ENCODE assay signal across 11 cellular contexts in the genomic region with DNA sequence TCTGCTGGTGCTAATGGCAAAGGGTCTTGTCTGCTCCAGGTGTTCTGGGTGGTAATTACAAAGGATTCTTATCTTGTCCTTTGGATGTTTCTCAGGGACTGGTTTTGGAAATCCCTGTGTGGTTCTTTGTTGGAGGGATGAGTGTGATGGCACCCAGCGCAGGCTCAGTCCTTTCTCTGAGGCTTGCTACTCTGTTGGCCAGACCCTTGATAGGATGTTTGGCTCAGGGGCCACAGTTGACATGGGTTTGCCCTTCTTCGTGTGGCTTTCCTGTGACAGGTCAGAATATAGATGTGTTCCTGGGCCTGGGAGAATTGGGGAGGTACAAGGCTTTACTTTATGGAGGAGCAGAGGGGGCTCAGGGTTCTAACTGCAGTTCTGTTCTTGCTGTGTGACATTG. TPM values are rescaled to one million over a fixed set of nuclear protein-coding genes. Genes with fewer than 3 reads are reported as not detected.
A peak's percentile ranks its signal among the peaks of the same experiment; 100 is the strongest.
DNase-seq lines count a peak whose midpoint lies in the region; ATAC-seq, FAIRE-seq and TF ChIP-seq lines count a peak whose summit lies in the region.
"Had no signal": no experiment of that assay in that cellular context is flagged by ENCODE, and none has a peak within 500 bp of the region (broad histone marks: within the 10 kb centered on the region; RNA-seq: fewer than 3 reads in every experiment).

No MANE protein-coding gene starts in this region.

- H3K4me1 ChIP-seq in cardiac muscle cell (ENCODE audit: low read depth), result peaks cover 56% of the 10 kb centered on the region
- H3K4me1 ChIP-seq in esophagus squamous epithelium, result peaks cover 8 to 100% (median 61%) of the 10 kb centered on the region in 3 donors
- H3K4me1 ChIP-seq in osteoblast (ENCODE audit: insufficient read depth, low read length), result peaks cover 78% of the 10 kb centered on the region
- peaks cover 73% of the 10 kb centered on the region for H3K4me1 ChIP-seq in upper lobe of right lung

- H3K27ac ChIP-seq in cardiac muscle cell (no peak overlapping the region), esophagus squamous epithelium (peak overlapping the region in 3 of 4 donors; percentile 80 to 90 (median 85)), osteoblast (ENCODE audit: low read depth, low read length) (no peak overlapping the region), upper lobe of right lung (peak overlapping the region; percentile 58)

- H3K4me3 ChIP-seq in cardiac muscle cell (peak overlapping the region; percentile 17), esophagus squamous epithelium (peak overlapping the region; percentile 4 to 89 (median 72)), osteoblast (ENCODE audit: insufficient read depth, low read length) (peak overlapping the region; percentile 89), upper lobe of right lung (peak overlapping the region; percentile 76)

- no peaks in the 10 kb centered on the region for H3K9me3 ChIP-seq in cardiac muscle cell (ENCODE audit: low read depth)
- H3K9me3 ChIP-seq in esophagus squamous epithelium, result no peaks in the 10 kb centered on the region
- no peaks in the 10 kb centered on the region for H3K9me3 ChIP-seq in osteoblast (ENCODE audit: low read depth, low read length)
- H3K9me3 ChIP-seq in upper lobe of right lung, result no peaks in the 10 kb centered on the region

- peak overlapping the region; percentile 90 for H3K4me2 ChIP-seq in osteoblast (ENCODE audit: insufficient read depth, low read length)

- H3K36me3 ChIP-seq in cardiac muscle cell (peaks cover 5% of the 10 kb centered on the region), esophagus squamous epithelium (no peaks in the 10 kb centered on the region), osteoblast (ENCODE audit: insufficient read depth, low read length) (peaks cover 23% of the 10 kb centered on the region), upper lobe of right lung (no peaks in the 10 kb centered on the region)

- no peak for FAIRE-seq in urothelium cell line (lab: Jason Lieb, UNC)

- no peak overlapping the region for H2AFZ ChIP-seq in osteoblast (ENCODE audit: low read length)

- ATAC-seq in left ventricle myocardium superior, result no peak
- ATAC-seq in upper lobe of right lung, result no peak
- ATAC-seq: activated T-helper 17 cell treated with anti-CD3 and anti-CD28 coated beads, Interleukin-2, amount 50 U/mL, for 72 hours had no signal

- intact Hi-C loops in left ventricle myocardium superior (cut with micrococcal nuclease) (no loop called here), esophagus squamous epithelium (cut with DNase I) (no loop called here), upper lobe of right lung (cut with DNase I) (no loop called here)

- peaks cover 79% of the 10 kb centered on the region for H3K79me2 ChIP-seq in osteoblast (ENCODE audit: insufficient read depth, low read length)

- 60 to 100% methylated on average over 1 of the region's 2 CpGs for WGBS in esophagus squamous epithelium, 2 donors

- TF ChIP-seq CTCF in cardiac muscle cell (IDR thresholded peaks at IDR 0.05; ENCODE audit: low read depth, low read length) (no peak), esophagus squamous epithelium (IDR thresholded peaks at IDR 0.05) (no peak), osteoblast (IDR thresholded peaks at IDR 0.05; ENCODE audit: extremely low read depth, low read depth, low read length) (no peak), upper lobe of right lung (IDR thresholded peaks at IDR 0.05) (no peak)

- H4K20me1 ChIP-seq in osteoblast (ENCODE audit: insufficient read depth, low read length), result peaks cover 75% of the 10 kb centered on the region

- DNase-seq in cardiac muscle cell (ENCODE audit: low read depth in 1 of 2, low spot score in 1 of 2) (no peak), left ventricle myocardium superior (no peak), esophagus squamous epithelium (lab: John Stamatoyannopoulos, UW) (no peak), osteoblast (ENCODE audit: insufficient read length, low spot score, missing footprints) (no peak), upper lobe of right lung (no peak), NCI-H526 treated with DMSO at 0.1 percent for 48 hours (lab: John Stamatoyannopoulos, UW) (no peak), glomerular visceral epithelial cell (ENCODE audit: extremely low spot score) (no peak), urothelium cell line (ENCODE audit: low spot score) (no peak)
- DNase-seq: NCI-H2107 had no signal

- no peaks in the 10 kb centered on the region for H3K27me3 ChIP-seq in cardiac muscle cell
- H3K27me3 ChIP-seq in esophagus squamous epithelium, result peaks cover 0 to 18% (median 0%) of the 10 kb centered on the region in 4 donors
- no peaks in the 10 kb centered on the region for H3K27me3 ChIP-seq in osteoblast (ENCODE audit: insufficient read depth, low read length)
- H3K27me3 ChIP-seq in upper lobe of right lung, result no peaks in the 10 kb centered on the region

- no peak for TF ChIP-seq POLR2A in esophagus squamous epithelium (IDR thresholded peaks at IDR 0.05)

RNA-seq across cellular contexts. Expression of a gene that starts 4.0 kb away (rescaled TPM):
- 37.2 and 60.3 TPM in 2 replicates for total RNA-seq in cardiac muscle cell
- polyA plus RNA-seq in cardiac muscle cell, result 26.5 and 33.5 TPM in 2 replicates
- total RNA-seq in left ventricle myocardium superior, result 52.0 TPM
- 10 to 100 TPM in 1 of 4 donors, 1 to 10 TPM in 3; 3.2 to 23.1 (median 5.4) TPM for total RNA-seq in esophagus squamous epithelium
- 50.1 and 67.0 TPM in 2 replicates for total RNA-seq in osteoblast
- total RNA-seq in upper lobe of right lung, result 74.5 TPM

RNA-seq across cellular contexts. Expression of a gene that starts 39.9 kb away (rescaled TPM):
- 0.07 and 0.39 TPM in 2 replicates for total RNA-seq in cardiac muscle cell
- polyA plus RNA-seq in cardiac muscle cell, result not detected in 2 replicates
- 1.5 TPM for total RNA-seq in left ventricle myocardium superior
- total RNA-seq in esophagus squamous epithelium, result 1 to 10 TPM in 3 of 4 donors, under 1 TPM in 1; 0.26 to 3.6 (median 1.3) TPM
- 0.72 and 1.8 TPM in 2 replicates for total RNA-seq in osteoblast
- 3.2 TPM for total RNA-seq in upper lobe of right lung
- total RNA-seq: A172; activated T-helper 17 cell treated with anti-CD3 and anti-CD28 coated beads, Interleukin-2, amount 50 U/mL, for 72 hours had no signal

Comparison
In these comparisons a context has a peak if more than half of its experiments do, and no peak if none do; other contexts are left out.
1. H3K27ac ChIP-seq: peak in esophagus squamous epithelium (3 of 4) and upper lobe of right lung (single experiment); none in cardiac muscle cell (single experiment) and osteoblast (single experiment).
2. H3K4me3 ChIP-seq: peak in every context shown above with its lines; median percentile 89 in osteoblast; 76 in upper lobe of right lung; 72 in esophagus squamous epithelium; 17 in cardiac muscle cell.